8 cellular contexts compared by ENCODE assay signal in the genomic region with DNA sequence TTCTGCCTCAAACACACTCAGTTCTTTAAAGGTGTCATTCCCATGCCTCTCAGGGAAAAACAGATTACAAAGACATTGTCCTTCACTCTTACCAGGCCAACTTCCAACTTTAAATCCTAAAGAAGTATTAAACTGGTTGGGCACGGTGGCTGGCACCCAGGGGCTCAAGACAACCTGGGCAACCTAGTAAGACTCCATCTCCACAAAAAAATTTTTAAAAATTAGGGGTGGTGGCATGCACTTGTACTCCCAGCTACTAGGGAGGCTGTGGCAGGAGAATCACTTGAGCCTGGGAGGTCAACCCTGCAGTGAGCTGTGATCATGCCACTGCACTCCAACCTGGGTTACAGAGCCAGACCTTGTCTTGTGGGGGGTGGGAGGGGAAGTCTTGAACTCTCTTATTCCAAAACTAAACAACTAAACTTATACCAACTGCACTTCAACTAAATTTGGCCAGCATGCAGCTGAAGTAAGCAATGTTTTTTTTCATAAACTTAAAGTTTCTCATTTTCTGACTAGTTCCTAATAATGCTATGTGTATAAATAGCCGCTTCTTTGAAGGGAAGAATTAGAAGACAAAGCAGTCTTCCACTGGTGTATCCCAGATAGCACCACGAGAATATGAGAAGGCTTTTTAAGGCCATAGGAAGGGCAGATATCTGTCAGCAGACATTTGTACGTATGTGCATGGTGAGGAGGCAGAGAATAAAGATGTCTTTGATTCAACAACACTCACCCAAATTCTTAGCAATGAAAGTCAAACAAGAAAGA. TPM values are rescaled to one million over a fixed set of nuclear protein-coding genes. Genes with fewer than 3 reads are reported as not detected.
DNase-seq lines count a peak whose midpoint lies in the region; ATAC-seq and TF ChIP-seq lines count a peak whose summit lies in the region.

No MANE protein-coding gene starts in this region.

- CTCF ChIA-PET in Caco-2 (lab: Charles Lee) = interaction anchor here (0.7 kb wide), 1 partner anchor 259 kb away, joined by 3 read pairs; no protein-coding TSS in a partner anchor

- POLR2A ChIA-PET in Caco-2 (lab: Charles Lee) = no interaction called here

- BruUV-seq in Caco-2 (replicated peaks; lab: Mats Ljungman, UMichigan) = no TSS peak

- intact Hi-C loops in Caco-2 (cut with micrococcal nuclease; ENCODE audit: unreplicated experiment) = no loop called here

- H3K27ac ChIP-seq in Peyer's patch (peak overlapping the region; percentile 83 to 93 (median 88)), epithelial cell of prostate (peak overlapping the region; percentile 94)

- H3K4me3 Mint-ChIP-seq in Caco-2 (ENCODE audit: unreplicated experiment) = peak overlapping the region; percentile 82
- H3K4me3 Mint-ChIP-seq in progenitor cell of endocrine pancreas (ENCODE audit: low read depth) = peak overlapping the region; percentile 81

- H3K27me3 Mint-ChIP-seq in Caco-2 (ENCODE audit: insufficient read depth, unreplicated experiment) = no peaks in the 10 kb centered on the region
- no peaks in the 10 kb centered on the region for H3K27me3 Mint-ChIP-seq in progenitor cell of endocrine pancreas

- peaks cover 33% of the 10 kb centered on the region for H3K4me1 Mint-ChIP-seq in Caco-2 (ENCODE audit: low read depth, unreplicated experiment)
- H3K4me1 Mint-ChIP-seq in progenitor cell of endocrine pancreas (ENCODE audit: low read depth) = peaks cover 51% of the 10 kb centered on the region

- no peak for TF ChIP-seq POLR2A in Peyer's patch (IDR thresholded peaks at IDR 0.05)

- H3K9me3 Mint-ChIP-seq in Caco-2 (ENCODE audit: unreplicated experiment) (no peaks in the 10 kb centered on the region), progenitor cell of endocrine pancreas (ENCODE audit: low read depth) (no peaks in the 10 kb centered on the region)

- peak overlapping the region; percentile 87 for H3K27ac Mint-ChIP-seq in Caco-2 (ENCODE audit: unreplicated experiment)
- peak overlapping the region; percentile 99 for H3K27ac Mint-ChIP-seq in progenitor cell of endocrine pancreas

- peaks cover 32% of the 10 kb centered on the region for H3K4me1 ChIP-seq in Caco-2
- H3K4me1 ChIP-seq in Peyer's patch = peaks cover 0 to 40% (median 8%) of the 10 kb centered on the region in 4 donors

- no peak for ATAC-seq in GM18909 (IDR thresholded peaks at IDR 0.05; ENCODE audit: poor library complexity, unreplicated experiment)

- no peaks in the 10 kb centered on the region for H3K9me3 ChIP-seq in Caco-2
- H3K9me3 ChIP-seq in Peyer's patch = no peaks in the 10 kb centered on the region

- peaks cover 18% of the 10 kb centered on the region for H3K36me3 Mint-ChIP-seq in Caco-2 (ENCODE audit: insufficient read depth, unreplicated experiment)
- H3K36me3 Mint-ChIP-seq in progenitor cell of endocrine pancreas (ENCODE audit: insufficient read depth) = no peaks in the 10 kb centered on the region

- H3K36me3 ChIP-seq in Caco-2 (ENCODE audit: control insufficient read depth, insufficient read depth, low read length) (no peaks in the 10 kb centered on the region), Peyer's patch (no peaks in the 10 kb centered on the region)

- H3K4me3 ChIP-seq in Caco-2 (ENCODE audit: low read depth, low read length) = no peak overlapping the region
- peak overlapping the region; percentile 10 to 74 (median 42) for H3K4me3 ChIP-seq in Peyer's patch

- DNase-seq in Caco-2 = no peak
- DNase-seq in Peyer's patch = peak in 1 of 3 donors; percentile 41
- DNase-seq in epithelial cell of prostate (ENCODE audit: low read depth, low spot score) = no peak
- DNase-seq in progenitor cell of endocrine pancreas (ENCODE audit: low spot score, unreplicated experiment) = no peak
- no peak for DNase-seq in middle frontal gyrus (ENCODE audit: extremely low spot score, low spot score)
- DNase-seq in activated gamma-delta T cell treated with Interleukin-2 at 50 U/mL for 16 hours = no peak
- no peak for DNase-seq in NCI-H345 (lab: John Stamatoyannopoulos, UW)

- TF ChIP-seq CTCF in Caco-2 (IDR thresholded peaks at IDR 0.05; ENCODE audit: insufficient read depth in 1 of 2, low read depth in 1 of 2, low read length in 1 of 2, severe bottlenecking in 1 of 2, unreplicated experiment in 1 of 2) (no peak), Peyer's patch (IDR thresholded peaks at IDR 0.05) (no peak), progenitor cell of endocrine pancreas (IDR thresholded peaks at IDR 0.05; ENCODE audit: unreplicated experiment) (no peak)

- no peaks in the 10 kb centered on the region for H3K27me3 ChIP-seq in Caco-2 (replicated peaks; ENCODE audit: control insufficient read depth, insufficient read depth, low read length)
- H3K27me3 ChIP-seq in Peyer's patch = no peaks in the 10 kb centered on the region

RNA-seq across cellular contexts. Expression of a gene that starts 2.4 kb away (rescaled TPM):
- total RNA-seq in Caco-2 (2022) = 97.2 and 115 TPM in 2 replicates
- total RNA-seq in Peyer's patch = 10 to 100 TPM; 37.1 to 57.4 (median 50.0) TPM
- total RNA-seq in progenitor cell of endocrine pancreas = 73.8 and 76.8 TPM in 2 replicates

RNA-seq across cellular contexts. Expression of a gene that starts 24.3 kb away (rescaled TPM):
- total RNA-seq in Caco-2 (2022) = 90.6 and 95.6 TPM in 2 replicates
- 100 to 1,000 TPM in 2 of 4 donors, 10 to 100 TPM in 2; 55.3 to 155 (median 91.4) TPM for total RNA-seq in Peyer's patch
- total RNA-seq in progenitor cell of endocrine pancreas = 58.0 and 66.4 TPM in 2 replicates

RNA-seq across cellular contexts. Expression of a gene that starts 59.6 kb away (rescaled TPM):
- total RNA-seq in Caco-2 (2022) (39.7 and 44.0 TPM in 2 replicates), Peyer's patch (10 to 100 TPM; 17.8 to 23.1 (median 21.1) TPM), progenitor cell of endocrine pancreas (66.4 and 67.0 TPM in 2 replicates)
